Comparison of ENCODE assay signal across 8 cellular contexts in genomic region chr21:45541221-45542039, GRCh38. TPM values are rescaled to one million over a fixed set of nuclear protein-coding genes. Genes with fewer than 3 reads are reported as not detected.
DNase-seq lines count a peak whose midpoint lies in the region; ATAC-seq lines count a peak whose summit lies in the region.

No MANE protein-coding gene starts in this region.

- CTCF ChIA-PET in T-cell (lab: Charles Lee), result no interaction called here

- H3K27me3 Mint-ChIP-seq in IgD-negative memory B cell, result no peaks in the 10 kb centered on the region
- no peaks in the 10 kb centered on the region for H3K27me3 Mint-ChIP-seq in T-cell

- ATAC-seq in T-cell (replicated peaks in 1 of 4) (peak; percentile 76 to 83 (median 79)), sciatic nerve (peak; percentile 83), GM19467 (IDR thresholded peaks at IDR 0.05; ENCODE audit: unreplicated experiment) (no peak)

- H3K9me3 Mint-ChIP-seq in IgD-negative memory B cell (no peaks in the 10 kb centered on the region), T-cell (no peaks in the 10 kb centered on the region)

- peaks cover 4 to 11% (median 9%) of the 10 kb centered on the region in 3 donors for H3K4me1 Mint-ChIP-seq in IgD-negative memory B cell
- peaks cover 4 to 16% (median 14%) of the 10 kb centered on the region in 3 donors for H3K4me1 Mint-ChIP-seq in T-cell

- H3K4me3 Mint-ChIP-seq in IgD-negative memory B cell, result peak overlapping the region; percentile 71 to 92 (median 84)
- H3K4me3 Mint-ChIP-seq in T-cell, result peak overlapping the region; percentile 66 to 81 (median 77)

- intact Hi-C loops in sciatic nerve (cut with DNase I), result no loop called here

- POLR2A ChIA-PET in T-cell (lab: Charles Lee), result no interaction called here

- peak; percentile 61 for DNase-seq in NCI-H345 (lab: John Stamatoyannopoulos, UW)
- no peak for DNase-seq in NCI-H345 treated with DMSO at 0.1 percent for 48 hours (lab: John Stamatoyannopoulos, UW; ENCODE audit: unreplicated experiment)
- peak; percentile 39 to 79 (median 68) for DNase-seq in T-cell
- peak; percentile 40 for DNase-seq in amniotic epithelial cell (ENCODE audit: low read depth)
- DNase-seq in hepatic stellate cell (ENCODE audit: low spot score), result peak; percentile 80
- DNase-seq in sciatic nerve (ENCODE audit: low spot score), result peak; percentile 87

- no peaks in the 10 kb centered on the region for H3K36me3 Mint-ChIP-seq in IgD-negative memory B cell
- H3K36me3 Mint-ChIP-seq in T-cell, result no peaks in the 10 kb centered on the region

- H3K27ac Mint-ChIP-seq in IgD-negative memory B cell (peak overlapping the region in 2 of 3 donors; percentile 81 to 88), T-cell (peak overlapping the region; percentile 61 to 73)

RNA-seq across cellular contexts. Expression of gene SLC19A1, which starts 0.8 kb away (rescaled TPM):
- 15.2 TPM for polyA plus RNA-seq in IgD-negative memory B cell
- total RNA-seq in T-cell, result 10 to 100 TPM; 10.4 to 19.2 (median 16.4) TPM
- total RNA-seq in sciatic nerve, result 10.2 TPM
